ENCODE assay signal across 20 cellular contexts in genomic region chr1:3072948-3073519, GRCh38. TPM values are rescaled to one million over a fixed set of nuclear protein-coding genes. Genes with fewer than 3 reads are reported as not detected.
DNase-seq lines count a peak whose midpoint lies in the region; ATAC-seq and TF ChIP-seq lines count a peak whose summit lies in the region.
"Had no signal": no experiment of that assay in that cellular context is flagged by ENCODE, and none has a peak within 500 bp of the region (broad histone marks: within the 10 kb centered on the region; RNA-seq: fewer than 3 reads in every experiment).

No MANE protein-coding gene starts in this region.

- intact Hi-C loops in left lung (cut with DNase I), result loop anchor here in 1 of 2 donors (10.0 kb wide), 1 partner anchor 212 kb away; no protein-coding TSS in a partner anchor
- intact Hi-C loops in tibial artery (cut with DNase I; ENCODE audit: low total_unique reads), result loop anchor here (5.0 kb wide), 2 partner anchors 49 to 99 kb away; no protein-coding TSS in a partner anchor

- H3K9me3 ChIP-seq in WERI-Rb-1 (ENCODE audit: severe bottlenecking), result no peaks in the 10 kb centered on the region
- H3K9me3 ChIP-seq in left lung, result no peaks in the 10 kb centered on the region
- H3K9me3 ChIP-seq in tibial artery, result no peaks in the 10 kb centered on the region
- H3K9me3 ChIP-seq: testis had no signal

- no peak for ATAC-seq in left lung
- ATAC-seq: activated CD4-positive, alpha-beta T cell treated with anti-CD3 and anti-CD28 coated beads for 36 hours; activated naive CD8-positive, alpha-beta T cell treated with anti-CD3 and anti-CD28 coated beads, Interleukin-2, amount 50 U/mL, for 24 hours; K562; SK-N-SH treated with all-trans-retinoic acid at 6 μM for 48 hours had no signal

- H3K4me3 ChIP-seq in WERI-Rb-1 (ENCODE audit: low read depth, low read length) (peak overlapping the region; percentile 58), left lung (peak overlapping the region; percentile 5 to 67), tibial artery (peak overlapping the region; percentile 77 to 92)
- H3K4me3 ChIP-seq: K562 had no signal

- H3K36me3 ChIP-seq in WERI-Rb-1 (no peaks in the 10 kb centered on the region), left lung (no peaks in the 10 kb centered on the region), tibial artery (no peaks in the 10 kb centered on the region)

- TF ChIP-seq CTCF in WERI-Rb-1 (IDR thresholded peaks at IDR 0.05; ENCODE audit: low read depth, low read length) (no peak), left lung (IDR thresholded peaks at IDR 0.05) (no peak), tibial artery (IDR thresholded peaks at IDR 0.05) (no peak)

- H3K27me3 ChIP-seq in WERI-Rb-1 (ENCODE audit: insufficient read depth, low read depth, severe bottlenecking) (peaks cover 20% of the 10 kb centered on the region), left lung (peaks cover 38 to 97% of the 10 kb centered on the region in 2 donors), tibial artery (no peaks in the 10 kb centered on the region)
- H3K27me3 ChIP-seq: testis had no signal

- H3K4me1 ChIP-seq in left lung (peaks cover 2 to 26% of the 10 kb centered on the region in 2 donors), tibial artery (peaks cover 0 to 77% (median 61%) of the 10 kb centered on the region in 4 donors)

- CTCF ChIA-PET in HEK293T (lab: Yijun Ruan, JAX), result no interaction called here

- DNase-seq in WERI-Rb-1 (no peak), caudate nucleus (lab: John Stamatoyannopoulos, UW) (no peak), left lung (no peak), tibial artery (no peak), HT-29 (ENCODE audit: low spot score) (no peak), HEK293T (ENCODE audit: extremely low spot score) (no peak), A172 (ENCODE audit: low spot score) (no peak)
- DNase-seq: activated CD4-positive, alpha-beta T cell treated with anti-CD3 and anti-CD28 coated beads for 36 hours; activated naive CD8-positive, alpha-beta T cell treated with anti-CD3 and anti-CD28 coated beads, Interleukin-2, amount 50 U/mL, for 24 hours; AML-193; MV-4-11; NCI-H2029 treated with DMSO at 0.1 percent for 48 hours; testis had no signal

- POLR2A ChIA-PET in HEK293T (lab: Yijun Ruan, JAX), result no interaction called here

- H3K27ac ChIP-seq in WERI-Rb-1, result no peak overlapping the region
- H3K27ac ChIP-seq in caudate nucleus (ENCODE audit: low read depth, low read length), result peak overlapping the region; percentile 76
- peak overlapping the region; percentile 45 to 83 for H3K27ac ChIP-seq in left lung
- peak overlapping the region; percentile 98 to 100 for H3K27ac ChIP-seq in tibial artery
- H3K27ac ChIP-seq: testis had no signal

TF ChIP-seq in HEK293T, 16 proteins besides CTCF, POLR2A, EP300 and RAD21:
- TF ChIP-seq SUZ12 (IDR thresholded peaks at IDR 0.05) (no peak), ZNF384 (IDR thresholded peaks at IDR 0.05) (no peak), SP1 (IDR thresholded peaks at IDR 0.05) (no peak), FOXM1 (IDR thresholded peaks at IDR 0.05; ENCODE audit: borderline replicate concordance) (no peak), ARNT (IDR thresholded peaks at IDR 0.05) (no peak), ELF4 (IDR thresholded peaks at IDR 0.05) (no peak), HDGF (IDR thresholded peaks at IDR 0.05; ENCODE audit: borderline replicate concordance) (no peak), NFRKB (IDR thresholded peaks at IDR 0.05) (no peak), FOXA1 (IDR thresholded peaks at IDR 0.05) (no peak), CTBP1 (IDR thresholded peaks at IDR 0.05; ENCODE audit: borderline replicate concordance) (no peak), L3MBTL2 (conservative IDR thresholded peaks at IDR 0.05) (no peak), FOXK2 (IDR thresholded peaks at IDR 0.05) (no peak)

RNA-seq across cellular contexts. Expression of gene PRDM16, which starts 4.0 kb away (rescaled TPM):
- 10 to 100 TPM; 14.9 to 18.0 TPM for total RNA-seq in left lung
- 0.10 TPM in 1 of 2 replicates, not detected in the other for total RNA-seq in HT-29 (2014; rRNA removed; shearing (Covaris generic))
- total RNA-seq in A172 (2014; rRNA removed; shearing (Covaris generic)), result 0.84 and 1.5 TPM in 2 replicates
- total RNA-seq: activated T-helper 2 cell treated with anti-CD3 and anti-CD28 coated beads, Interferon-gamma antibody, Interleukin-2, Interleukin-4, amounts not matched to agents 10 μg/mL and 5 μg/mL and 100 μg/mL, durations not matched to agents 14 hours and 24 hours and 36 hours; RPMI7951 had no signal

RNA-seq across cellular contexts. Expression of gene ACTRT2, which starts 51.8 kb away (rescaled TPM):
- total RNA-seq in left lung, result not detected
- not detected in 2 replicates for total RNA-seq in HT-29 (2014; rRNA removed; shearing (Covaris generic))
- total RNA-seq in A172 (2014; rRNA removed; shearing (Covaris generic)), result not detected in 2 replicates
- total RNA-seq: activated CD4-positive, alpha-beta T cell treated with anti-CD3 and anti-CD28 coated beads for 36 hours; activated T-helper 2 cell treated with anti-CD3 and anti-CD28 coated beads, Interferon-gamma antibody, Interleukin-2, Interleukin-4, amounts not matched to agents 10 μg/mL and 5 μg/mL and 100 μg/mL, durations not matched to agents 14 hours and 24 hours and 36 hours; chondrocyte; K562; NCI-H460; neural crest cell; RPMI7951 had no signal
